8 cellular contexts compared by ENCODE assay signal in genomic region chr14:104604461-104605449, GRCh38. TPM values are rescaled to one million over a fixed set of nuclear protein-coding genes. Genes with fewer than 3 reads are reported as not detected.
A peak's percentile ranks its signal among the peaks of the same experiment; 100 is the strongest.
DNase-seq lines count a peak whose midpoint lies in the region; ATAC-seq and TF ChIP-seq lines count a peak whose summit lies in the region.

Gene TMEM179, minus strand, starts transcription at chr14:104604772. Its CDS starts 31 bp downstream, at chr14:104604741.

- intact Hi-C loops in left cardiac atrium (cut with DNase I) = no loop called here
- intact Hi-C loops in sciatic nerve (cut with DNase I) = no loop called here
- intact Hi-C loops in Caco-2 (cut with micrococcal nuclease; ENCODE audit: unreplicated experiment) = no loop called here

- H3K4me3 ChIP-seq in Caco-2 (ENCODE audit: low read depth, low read length) (no peak within 1 kb of the TSS), brain microvascular endothelial cell (ENCODE audit: low read depth, low read length) (no peak within 1 kb of the TSS)

- peaks cover 37% of the 10 kb centered on the region for H3K27me3 Mint-ChIP-seq in Caco-2 (ENCODE audit: insufficient read depth, unreplicated experiment)

- H3K9me3 ChIP-seq in Caco-2 = no peaks in the 10 kb centered on the region

- ATAC-seq in SK-N-SH treated with all-trans-retinoic acid at 6 μM for 48 hours = peak; percentile 41
- peak; percentile 84 to 86 for ATAC-seq in left cardiac atrium
- ATAC-seq in sciatic nerve = no peak
- no peak for ATAC-seq in GM21381 (IDR thresholded peaks at IDR 0.05; ENCODE audit: unreplicated experiment)

- H3K27ac Mint-ChIP-seq in Caco-2 (ENCODE audit: unreplicated experiment) = no peak within 1 kb of the TSS

- H3K27me3 ChIP-seq in Caco-2 (replicated peaks; ENCODE audit: control insufficient read depth, insufficient read depth, low read length) (no peaks in the 10 kb centered on the region; the same call in 1 of the 2 replicates), brain microvascular endothelial cell (replicated peaks) (peaks cover 16% of the 10 kb centered on the region)

- POLR2A ChIA-PET in Caco-2 (lab: Charles Lee) = no interaction called here

- no peaks in the 10 kb centered on the region for H3K4me1 Mint-ChIP-seq in Caco-2 (ENCODE audit: low read depth, unreplicated experiment)

- H3K36me3 ChIP-seq in Caco-2 (ENCODE audit: control insufficient read depth, insufficient read depth, low read length) (no peaks in the 10 kb centered on the region), brain microvascular endothelial cell (replicated peaks) (no peaks in the 10 kb centered on the region)

- no peaks in the 10 kb centered on the region for H3K4me1 ChIP-seq in Caco-2

- no peaks in the 10 kb centered on the region for H3K36me3 Mint-ChIP-seq in Caco-2 (ENCODE audit: insufficient read depth, unreplicated experiment)

- BruUV-seq in Caco-2 (replicated peaks; lab: Mats Ljungman, UMichigan) = no TSS peak

- CTCF ChIA-PET in Caco-2 (lab: Charles Lee) = no interaction called here

- no peak within 1 kb of the TSS for H3K27ac ChIP-seq in brain microvascular endothelial cell

- in situ Hi-C loops in brain microvascular endothelial cell (cut with HindIII; ENCODE audit: low pct_ligation_motif_present, low sequenced_read_pairs) = no loop called here

- no peak for TF ChIP-seq CTCF in Caco-2 (IDR thresholded peaks at IDR 0.05; ENCODE audit: insufficient read depth in 1 of 2, low read depth in 1 of 2, low read length in 1 of 2, severe bottlenecking in 1 of 2, unreplicated experiment in 1 of 2)
- no peak for TF ChIP-seq CTCF in brain microvascular endothelial cell (IDR thresholded peaks at IDR 0.05; ENCODE audit: low read depth, low read length, missing control alignments)

- no peaks in the 10 kb centered on the region for H3K9me3 Mint-ChIP-seq in Caco-2 (ENCODE audit: unreplicated experiment)

- DNase-seq in DMS 273 (lab: John Stamatoyannopoulos, UW; ENCODE audit: unreplicated experiment) (peak; percentile 83), DMS 273 treated with DMSO at 0.1 percent for 48 hours (lab: John Stamatoyannopoulos, UW) (no peak), left cardiac atrium (peak; percentile 32), sciatic nerve (ENCODE audit: low spot score) (peak; percentile 50), Caco-2 (no peak), brain microvascular endothelial cell (no peak)

- no peak within 1 kb of the TSS for H3K4me3 Mint-ChIP-seq in Caco-2 (ENCODE audit: unreplicated experiment)

TF ChIP-seq in SK-N-SH treated with all-trans-retinoic acid at 6 μM for 48 hours, 23 proteins besides CTCF, POLR2A, EP300 and RAD21:
- TF ChIP-seq ISL1 (CRISPR knock-in tag; IDR thresholded peaks at IDR 0.05) (no peak), ZNF70 (CRISPR knock-in tag; IDR thresholded peaks at IDR 0.05) (no peak), OSR1 (CRISPR knock-in tag; IDR thresholded peaks at IDR 0.05) (no peak), ESRRG (CRISPR knock-in tag; IDR thresholded peaks at IDR 0.05) (no peak), PPARA (CRISPR knock-in tag; IDR thresholded peaks at IDR 0.05; ENCODE audit: borderline replicate concordance) (no peak), ZFP30 (CRISPR knock-in tag; IDR thresholded peaks at IDR 0.05) (no peak), CREB5 (CRISPR knock-in tag; IDR thresholded peaks at IDR 0.05; ENCODE audit: low read depth) (no peak), TOX (CRISPR knock-in tag; IDR thresholded peaks at IDR 0.05; ENCODE audit: borderline replicate concordance) (no peak), TCF4 (CRISPR knock-in tag; IDR thresholded peaks at IDR 0.05; ENCODE audit: borderline replicate concordance) (no peak), CSRNP3 (CRISPR knock-in tag; IDR thresholded peaks at IDR 0.05) (no peak), ZC3H10 (CRISPR knock-in tag; IDR thresholded peaks at IDR 0.05) (no peak), CSDC2 (CRISPR knock-in tag; IDR thresholded peaks at IDR 0.05) (no peak)
- TF ChIP-seq, protein P1, sequence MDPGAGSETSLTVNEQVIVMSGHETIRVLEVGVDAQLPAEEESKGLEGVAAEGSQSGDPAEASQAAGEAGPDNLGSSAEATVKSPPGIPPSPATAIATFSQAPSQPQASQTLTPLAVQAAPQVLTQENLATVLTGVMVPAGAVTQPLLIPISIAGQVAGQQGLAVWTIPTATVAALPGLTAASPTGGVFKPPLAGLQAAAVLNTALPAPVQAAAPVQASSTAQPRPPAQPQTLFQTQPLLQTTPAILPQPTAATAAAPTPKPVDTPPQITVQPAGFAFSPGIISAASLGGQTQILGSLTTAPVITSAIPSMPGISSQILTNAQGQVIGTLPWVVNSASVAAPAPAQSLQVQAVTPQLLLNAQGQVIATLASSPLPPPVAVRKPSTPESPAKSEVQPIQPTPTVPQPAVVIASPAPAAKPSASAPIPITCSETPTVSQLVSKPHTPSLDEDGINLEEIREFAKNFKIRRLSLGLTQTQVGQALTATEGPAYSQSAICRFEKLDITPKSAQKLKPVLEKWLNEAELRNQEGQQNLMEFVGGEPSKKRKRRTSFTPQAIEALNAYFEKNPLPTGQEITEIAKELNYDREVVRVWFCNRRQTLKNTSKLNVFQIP (CRISPR knock-in tag; IDR thresholded peaks at IDR 0.05; ENCODE audit: borderline replicate concordance, low read depth) = no peak

RNA-seq across cellular contexts. Expression of gene TMEM179, which starts in this region (rescaled TPM):
- total RNA-seq in left cardiac atrium (1 to 10 TPM in 1 of 2 donors, under 1 TPM in 1; 0.24 to 1.0 TPM), sciatic nerve (4.5 TPM), Caco-2 (2022) (not detected in 2 replicates)

Comparison
In these comparisons a context has a peak if more than half of its experiments do, and no peak if none do; other contexts are left out.
1. DNase-seq: peak in DMS 273 (single experiment), left cardiac atrium (single experiment) and sciatic nerve (single experiment); none in DMS 273 treated with DMSO at 0.1 percent for 48 hours (single experiment), Caco-2 (0 of 2) and brain microvascular endothelial cell (single experiment).
2. ATAC-seq: peak in SK-N-SH treated with all-trans-retinoic acid at 6 μM for 48 hours (single experiment) and left cardiac atrium (2 of 2); none in sciatic nerve (single experiment) and GM21381 (single experiment).